Comparison of ENCODE assay signal across 1 cellular context in genomic region chr11:95790123-95790932, GRCh38.
TF ChIP-seq lines count a peak whose summit lies in the region.

Gene CEP57 (plus strand): TSS chr11:95790498. CDS start chr11:95790699, 201 bp downstream.

TF ChIP-seq in HEK293, 187 proteins besides CTCF, POLR2A, EP300 and RAD21 (continued from another document and continues in another):
- no peak for TF ChIP-seq PRDM2 (tag by site-specific recombination; IDR thresholded peaks at IDR 0.05; ENCODE audit: borderline replicate concordance)
- no peak; the same call in 1 of the 2 replicates for TF ChIP-seq ZNF366 (tag by site-specific recombination; conservative IDR thresholded peaks at IDR 0.05)
- no peak for TF ChIP-seq ZNF23 (tag by site-specific recombination; IDR thresholded peaks at IDR 0.05; ENCODE audit: borderline replicate concordance)
- TF ChIP-seq ZNF2 (tag by site-specific recombination; IDR thresholded peaks at IDR 0.05), result peak; percentile 22; the same call in 1 of the 2 replicates
- TF ChIP-seq, protein P1, sequence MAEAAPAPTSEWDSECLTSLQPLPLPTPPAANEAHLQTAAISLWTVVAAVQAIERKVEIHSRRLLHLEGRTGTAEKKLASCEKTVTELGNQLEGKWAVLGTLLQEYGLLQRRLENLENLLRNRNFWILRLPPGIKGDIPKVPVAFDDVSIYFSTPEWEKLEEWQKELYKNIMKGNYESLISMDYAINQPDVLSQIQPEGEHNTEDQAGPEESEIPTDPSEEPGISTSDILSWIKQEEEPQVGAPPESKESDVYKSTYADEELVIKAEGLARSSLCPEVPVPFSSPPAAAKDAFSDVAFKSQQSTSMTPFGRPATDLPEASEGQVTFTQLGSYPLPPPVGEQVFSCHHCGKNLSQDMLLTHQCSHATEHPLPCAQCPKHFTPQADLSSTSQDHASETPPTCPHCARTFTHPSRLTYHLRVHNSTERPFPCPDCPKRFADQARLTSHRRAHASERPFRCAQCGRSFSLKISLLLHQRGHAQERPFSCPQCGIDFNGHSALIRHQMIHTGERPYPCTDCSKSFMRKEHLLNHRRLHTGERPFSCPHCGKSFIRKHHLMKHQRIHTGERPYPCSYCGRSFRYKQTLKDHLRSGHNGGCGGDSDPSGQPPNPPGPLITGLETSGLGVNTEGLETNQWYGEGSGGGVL (tag by site-specific recombination; IDR thresholded peaks at IDR 0.05), result no peak
- no peak for TF ChIP-seq ZNF529 (tag by site-specific recombination; IDR thresholded peaks at IDR 0.05; ENCODE audit: insufficient replicate concordance)
- 0 out of 2 replicates have a peak, but pooled peaks have one; percentile 13 for TF ChIP-seq FEZF1 (tag by site-specific recombination; IDR thresholded peaks at IDR 0.05)
- no peak for TF ChIP-seq AEBP2 (tag by site-specific recombination; IDR thresholded peaks at IDR 0.05; ENCODE audit: borderline replicate concordance)
- TF ChIP-seq PRDM10 (tag by site-specific recombination; IDR thresholded peaks at IDR 0.05), result no peak
- TF ChIP-seq ZFHX2 (tag by site-specific recombination; conservative IDR thresholded peaks at IDR 0.05), result peak; percentile 91
- TF ChIP-seq ZBTB11 (tag by site-specific recombination; conservative IDR thresholded peaks at IDR 0.05; ENCODE audit: low read depth), result no peak
- TF ChIP-seq TRIM28 (IDR thresholded peaks at IDR 0.05; ENCODE audit: borderline replicate concordance, low read length), result no peak
- no peak for TF ChIP-seq ZNF354C (tag by site-specific recombination; IDR thresholded peaks at IDR 0.05; ENCODE audit: borderline replicate concordance, low read depth)
- peak; percentile 98 for TF ChIP-seq ATF2 (tag by site-specific recombination; IDR thresholded peaks at IDR 0.05; ENCODE audit: low read depth)
- TF ChIP-seq ZNF585B (tag by site-specific recombination; IDR thresholded peaks at IDR 0.05), result no peak
- TF ChIP-seq ZNF292 (tag by site-specific recombination; IDR thresholded peaks at IDR 0.05; ENCODE audit: borderline replicate concordance, low read depth), result no peak
- TF ChIP-seq ZNF19 (tag by site-specific recombination; IDR thresholded peaks at IDR 0.05; ENCODE audit: low read depth), result no peak
- no peak for TF ChIP-seq ZEB2 (tag by site-specific recombination; IDR thresholded peaks at IDR 0.05)
- no peak for TF ChIP-seq ZBTB17 (tag by site-specific recombination; IDR thresholded peaks at IDR 0.05)
- peak; percentile 94 for TF ChIP-seq ZBTB21 (tag by site-specific recombination; IDR thresholded peaks at IDR 0.05)
- no peak for TF ChIP-seq ZNF221 (tag by site-specific recombination; IDR thresholded peaks at IDR 0.05; ENCODE audit: borderline replicate concordance)
- peak; percentile 65; the same call in 1 of the 2 replicates for TF ChIP-seq ZNF335 (tag by site-specific recombination; conservative IDR thresholded peaks at IDR 0.05)
- peak; percentile 47; the same call in 1 of the 2 replicates for TF ChIP-seq YY2 (tag by site-specific recombination; IDR thresholded peaks at IDR 0.05)
- TF ChIP-seq ZNF449 (tag by site-specific recombination; IDR thresholded peaks at IDR 0.05), result no peak
- no peak for TF ChIP-seq ZBTB49 (tag by site-specific recombination; IDR thresholded peaks at IDR 0.05; ENCODE audit: low read depth)
- peak; percentile 36; the same call in 1 of the 2 replicates for TF ChIP-seq ZNF600 (tag by site-specific recombination; IDR thresholded peaks at IDR 0.05)
- TF ChIP-seq HOXD13 (CRISPR knock-in tag; IDR thresholded peaks at IDR 0.05; ENCODE audit: borderline replicate concordance), result no peak
- TF ChIP-seq ZNF830 (tag by site-specific recombination; IDR thresholded peaks at IDR 0.05; ENCODE audit: low read depth), result no peak
- no peak for TF ChIP-seq ZNF223 (tag by site-specific recombination; IDR thresholded peaks at IDR 0.05)
- TF ChIP-seq GLIS2 (tag by site-specific recombination; IDR thresholded peaks at IDR 0.05), result peak; percentile 96
- TF ChIP-seq IKZF3 (tag by site-specific recombination; IDR thresholded peaks at IDR 0.05), result no peak
